In the genomic region with DNA sequence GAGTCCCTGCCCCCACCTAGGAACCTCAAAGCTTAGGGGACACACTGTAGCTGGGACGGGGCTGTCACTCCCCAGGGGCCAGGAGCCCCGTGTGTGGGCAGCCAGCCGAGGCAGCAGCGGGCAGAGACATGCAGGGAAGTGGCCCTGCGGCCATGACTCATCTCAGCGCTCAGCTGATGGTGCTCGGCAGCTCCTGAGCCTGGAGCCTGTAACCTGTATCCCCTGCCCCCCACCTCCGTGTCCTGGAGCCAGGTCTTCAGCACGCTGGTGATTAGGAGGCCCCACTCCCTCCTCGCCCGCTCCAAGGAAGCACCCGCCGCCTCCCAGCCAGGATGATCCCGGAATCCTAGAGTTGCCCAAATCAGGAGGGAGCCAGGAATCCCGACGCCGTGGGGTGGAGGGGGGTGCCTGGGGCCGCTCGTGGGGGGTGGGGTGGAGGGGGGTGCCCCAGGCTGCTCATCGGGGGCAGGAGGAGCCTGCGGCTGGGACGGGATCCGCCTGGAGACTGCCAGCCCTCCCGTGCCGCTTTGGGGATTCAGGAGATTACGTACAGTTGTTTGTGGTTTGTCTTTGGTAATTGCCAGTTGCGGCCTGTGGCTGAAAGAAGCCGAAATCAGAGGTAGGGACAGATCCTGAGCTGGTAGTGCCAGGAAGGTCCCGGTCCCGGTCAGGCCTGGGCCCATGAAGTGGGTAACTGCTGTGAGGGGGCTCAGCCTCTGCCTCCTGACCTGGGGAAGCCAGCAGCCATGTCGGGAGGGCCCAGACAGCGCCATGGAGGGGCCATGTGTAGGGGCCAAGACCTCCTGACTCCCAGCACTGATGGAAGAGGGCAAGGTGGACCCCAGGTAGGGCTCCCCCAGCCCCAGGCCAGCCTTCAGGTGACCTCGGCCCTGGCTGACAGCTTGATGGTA, we compare ENCODE assay signal across 13 cellular contexts. TPM values are rescaled to one million over a fixed set of nuclear protein-coding genes. Genes with fewer than 3 reads are reported as not detected.
DNase-seq lines count a peak whose midpoint lies in the region; ATAC-seq, FAIRE-seq and TF ChIP-seq lines count a peak whose summit lies in the region.
"Had no signal": no experiment of that assay in that cellular context is flagged by ENCODE, and none has a peak within 500 bp of the region (broad histone marks: within the 10 kb centered on the region; RNA-seq: fewer than 3 reads in every experiment).

No MANE protein-coding gene starts in this region.

- H2BK5ac ChIP-seq in mesenchymal stem cell (ENCODE audit: low read depth, low read length, poor library complexity, severe bottlenecking): no peak overlapping the region

- TF ChIP-seq CTCF in Calu3 (IDR thresholded peaks at IDR 0.05; ENCODE audit: unreplicated experiment) (no peak), GM12878 (IDR thresholded peaks at IDR 0.05 in 2 of 3, conservative IDR thresholded peaks at IDR 0.05 in 1 of 3; ENCODE audit: control insufficient read depth in 2 of 3, extremely low read depth in 1 of 3, insufficient read depth in 1 of 3, low read depth in 3 of 3, low read length in 3 of 3) (no peak), ascending aorta (IDR thresholded peaks at IDR 0.05) (no peak)

- H2BK12ac ChIP-seq in mesenchymal stem cell (ENCODE audit: low read length in 2 of 2): no peak overlapping the region

- H3K23ac ChIP-seq in mesenchymal stem cell (ENCODE audit: low read length in 2 of 2): no peak overlapping the region

- H3K27me3 ChIP-seq in GM12878 (replicated peaks in 1 of 2; ENCODE audit: control insufficient read depth in 2 of 2, insufficient read depth in 2 of 2, low read length in 1 of 2) (no peaks in the 10 kb centered on the region), mesenchymal stem cell (ENCODE audit: control insufficient read depth in 1 of 2, insufficient read depth in 1 of 2, low read length in 2 of 2) (peaks cover 4 to 43% of the 10 kb centered on the region in 2 experiments), ascending aorta (no peaks in the 10 kb centered on the region)

- no peaks in the 10 kb centered on the region for H4K20me1 ChIP-seq in GM12878 (ENCODE audit: control insufficient read depth, insufficient read depth)

- H3K9me3 ChIP-seq in GM12878 (replicated peaks; ENCODE audit: control insufficient read depth, insufficient read depth, low read length) (no peaks in the 10 kb centered on the region; the same call in 2 of the 3 replicates), mesenchymal stem cell (ENCODE audit: control insufficient read depth, low read length) (peaks cover 16% of the 10 kb centered on the region), ascending aorta (no peaks in the 10 kb centered on the region)

- no peak overlapping the region for H3K4me2 ChIP-seq in GM12878 (ENCODE audit: control insufficient read depth, insufficient read depth)
- H3K4me2 ChIP-seq in mesenchymal stem cell (ENCODE audit: low read length, poor library complexity, severe bottlenecking): no peak overlapping the region

- H3K27ac Mint-ChIP-seq in Calu3 (ENCODE audit: unreplicated experiment): no peak overlapping the region

- no peaks in the 10 kb centered on the region for H3K4me1 Mint-ChIP-seq in Calu3 (ENCODE audit: low read depth, unreplicated experiment)

- no peaks in the 10 kb centered on the region for H3K9me3 Mint-ChIP-seq in Calu3 (ENCODE audit: low read depth, unreplicated experiment)

- H3K4me3 ChIP-seq in GM12878 (no peak overlapping the region), mesenchymal stem cell (ENCODE audit: insufficient read depth in 1 of 2, low read depth in 1 of 2, low read length in 2 of 2) (no peak overlapping the region), ascending aorta (no peak overlapping the region)

- H3K4ac ChIP-seq in mesenchymal stem cell (ENCODE audit: low read depth in 1 of 2, low read length in 2 of 2): no peak overlapping the region

- intact Hi-C loops in Calu3 (cut with micrococcal nuclease; ENCODE audit: unreplicated experiment): no loop called here
- intact Hi-C loops in GM12878 (cut with micrococcal nuclease; ENCODE audit: unreplicated experiment): no loop called here
- intact Hi-C loops in ascending aorta (cut with DNase I): no loop called here

- no peak overlapping the region for H3K14ac ChIP-seq in mesenchymal stem cell (ENCODE audit: low read length in 2 of 2)

- H3K4me3 Mint-ChIP-seq in Calu3 (ENCODE audit: low read depth, unreplicated experiment): no peak overlapping the region

- no peak for TF ChIP-seq EP300 in GM12878 (IDR thresholded peaks at IDR 0.05; ENCODE audit: borderline replicate concordance in 1 of 2, control insufficient read depth in 1 of 2, low read depth in 2 of 2, low read length in 2 of 2)

- SMC1A ChIA-PET in GM12878 (lab: Charles Lee; ENCODE audit: uncharacterized antibody, unreplicated experiment): no interaction called here

- H3K4me1 ChIP-seq in GM12878 (ENCODE audit: control insufficient read depth, insufficient read depth, low read length) (no peaks in the 10 kb centered on the region), mesenchymal stem cell (ENCODE audit: control insufficient read depth, insufficient read depth, low read depth, low read length) (peaks cover 7% of the 10 kb centered on the region), ascending aorta (no peaks in the 10 kb centered on the region)

- WGBS in GM12878 (ENCODE audit: insufficient coverage, insufficient replicate concordance, low lambda C conversion rate, missing lambda C conversion rate): 27% methylated on average over 25 of the region's 33 CpGs
- WGBS in mesenchymal stem cell: 67% methylated on average over 33 of the region's 33 CpGs

- no peak for FAIRE-seq in GM12878 (lab: Jason Lieb, UNC)
- FAIRE-seq: islet of Langerhans had no signal

- H4K8ac ChIP-seq in mesenchymal stem cell (ENCODE audit: low read length): no peak overlapping the region

- H3K27ac ChIP-seq in GM12878 (ENCODE audit: control insufficient read depth, insufficient read depth) (no peak overlapping the region), mesenchymal stem cell (ENCODE audit: low read length, poor library complexity, severe bottlenecking) (no peak overlapping the region), ascending aorta (no peak overlapping the region)

- no peak overlapping the region for H4K91ac ChIP-seq in mesenchymal stem cell (ENCODE audit: low read length)

- no peak overlapping the region for H3K18ac ChIP-seq in mesenchymal stem cell (ENCODE audit: low read depth in 1 of 2, low read length in 2 of 2)

- H3K36me3 Mint-ChIP-seq in Calu3 (ENCODE audit: insufficient read depth, unreplicated experiment): peaks cover 8% of the 10 kb centered on the region

- BruUV-seq in Calu3 (replicated peaks; lab: Mats Ljungman, UMichigan): no TSS peak
- BruUV-seq in GM12878 (replicated peaks; lab: Mats Ljungman, UMichigan): no TSS peak

- no peak overlapping the region for H2AK5ac ChIP-seq in mesenchymal stem cell (ENCODE audit: low read length, severe bottlenecking)

- no peak overlapping the region for H3K9ac ChIP-seq in GM12878 (ENCODE audit: control insufficient read depth, insufficient read depth, low read length)
- H3K9ac ChIP-seq in mesenchymal stem cell (ENCODE audit: low read length): no peak overlapping the region

- H3K36me3 ChIP-seq in GM12878 (ENCODE audit: control insufficient read depth in 2 of 2, insufficient read depth in 2 of 2, low read length in 1 of 2) (no peaks in the 10 kb centered on the region), mesenchymal stem cell (ENCODE audit: control insufficient read depth in 1 of 2, insufficient read depth in 2 of 2, low read depth in 1 of 2, low read length in 2 of 2) (no peaks in the 10 kb centered on the region), ascending aorta (no peaks in the 10 kb centered on the region)

- DNase-seq in Calu3 (peak; percentile 62), MV-4-11 (lab: John Stamatoyannopoulos, UW) (peak; percentile 55), GM12878 (ENCODE audit: low read depth, low spot score) (no peak), mesenchymal stem cell (no peak), SHP77 treated with DMSO at 0.1 percent for 48 hours (lab: John Stamatoyannopoulos, UW) (no peak), ascending aorta (ENCODE audit: low spot score in 2 of 2) (no peak), NCI-H1930 (lab: John Stamatoyannopoulos, UW) (no peak), GM03348 (ENCODE audit: low spot score) (no peak)
- DNase-seq: NCI-H1694; stimulated activated CD4-positive, alpha-beta T cell treated with anti-CD3 and anti-CD28 coated beads, Interleukin-12 subunit alpha, Interleukin-12 subunit beta, amount 100 ng/mL, for 4 hours had no signal

- H2AFZ ChIP-seq in GM12878 (ENCODE audit: control insufficient read depth, low read depth, low read length): no peak overlapping the region
- H2AFZ ChIP-seq in mesenchymal stem cell (ENCODE audit: low read depth, low read length): no peak overlapping the region

- ATAC-seq in GM12878: 0 out of 3 replicates have a peak, but pooled peaks have one; percentile 19

- no peak overlapping the region for H2BK120ac ChIP-seq in mesenchymal stem cell (ENCODE audit: low read depth, low read length)

- in situ Hi-C loops in GM12878 (cut with MboI): no loop called here

- RAD21 ChIA-PET in GM12878 (lab: Charles Lee; ENCODE audit: unreplicated experiment): no interaction called here

- peak overlapping the region; percentile 13 for H2BK15ac ChIP-seq in mesenchymal stem cell (ENCODE audit: low read depth, poor library complexity, severe bottlenecking)

- CTCF ChIA-PET in Calu3 (lab: Charles Lee): interaction anchor here (0.8 to 1.0 kb wide), 3 partner anchors 9 to 317 kb away, joined by 3 to 9 read pairs (median 4); no protein-coding TSS in a partner anchor
- CTCF ChIA-PET in GM12878 (lab: Yijun Ruan, JAX): no interaction called here

- no peaks in the 10 kb centered on the region for H3K79me2 ChIP-seq in GM12878 (ENCODE audit: control insufficient read depth, insufficient read depth, low read length)

- POLR2A ChIA-PET in GM12878 (lab: Charles Lee): no interaction called here

- no peak for TF ChIP-seq RAD21 in GM12878 (IDR thresholded peaks at IDR 0.05; ENCODE audit: insufficient read depth, low read depth, low read length)

- peaks cover 43% of the 10 kb centered on the region for H3K27me3 Mint-ChIP-seq in Calu3 (ENCODE audit: unreplicated experiment)

- TF ChIP-seq POLR2A in GM12878 (IDR thresholded peaks at IDR 0.05; ENCODE audit: low read depth, low read length): no peak

- H3K79me1 ChIP-seq in mesenchymal stem cell (replicated peaks; ENCODE audit: low read length, poor library complexity, severe bottlenecking): no peaks in the 10 kb centered on the region

RNA-seq across cellular contexts. Expression of a gene that starts 35.3 kb away (rescaled TPM):
- total RNA-seq in Calu3 (2022) (not detected in 2 replicates), GM12878 (2014; rRNA removed) (not detected in 2 replicates), GM12878 (2014; rRNA removed; fragmentation: Illumina TruSeq; extraction: Trizol) (not detected in 2 replicates), GM12878 (2021) (not detected in 2 replicates), ascending aorta (not detected)
- not detected in 2 replicates for total RNA-seq in GM12878 (2013; cell fraction: nucleolus; rRNA removed)
- not detected for polyA plus RNA-seq in GM12878 (2011; ENCODE audit: low read depth)
- polyA plus RNA-seq in GM12878 (2011; rRNA removed) (not detected in 2 replicates), GM12878 (2014; fragmentation: Illumina TruSeq; extraction: Trizol) (not detected in 2 replicates), GM12878 (2014; fragmentation: Nextera tagmentation; extraction: Ambion mirVana) (not detected), GM12878 (2014; rRNA removed) (not detected in 2 replicates), GM12878 (2016; fragmentation: Nextera tagmentation; extraction: Ambion mirVana) (not detected)
- polyA plus RNA-seq in GM12878 (2011; cell fraction: cytosol; rRNA removed): not detected in 2 replicates
- not detected in 2 replicates for polyA plus RNA-seq in GM12878 (2011; cell fraction: nucleus; rRNA removed)
- polyA plus RNA-seq in GM12878 (2012): 0.15 TPM in 1 of 2 replicates, not detected in the other
- not detected in 2 replicates for polyA minus RNA-seq in GM12878 (2011; rRNA and poly(A)+ RNA removed)
- polyA minus RNA-seq in GM12878 (2011; cell fraction: cytosol; rRNA and poly(A)+ RNA removed): not detected in 2 replicates
- not detected in 2 replicates for polyA minus RNA-seq in GM12878 (2011; cell fraction: nucleus; rRNA and poly(A)+ RNA removed)
- not detected for polyA plus RNA-seq in mesenchymal stem cell (2013, experiment 1 of 2)
- not detected for polyA plus RNA-seq in mesenchymal stem cell (2013, experiment 2 of 2)
- total RNA-seq: epithelial cell of proximal tubule had no signal
- polyA plus RNA-seq: neural cell had no signal

RNA-seq across cellular contexts. Expression of a gene that starts 55.7 kb away (rescaled TPM):
- total RNA-seq in Calu3 (2022) (0.92 and 1.2 TPM in 2 replicates), GM12878 (2014; rRNA removed) (not detected in 2 replicates), GM12878 (2014; rRNA removed; fragmentation: Illumina TruSeq; extraction: Trizol) (not detected in 2 replicates), GM12878 (2021) (not detected in 2 replicates), ascending aorta (18.9 TPM)
- total RNA-seq in GM12878 (2013; cell fraction: nucleolus; rRNA removed): not detected in 2 replicates
- not detected for polyA plus RNA-seq in GM12878 (2011; ENCODE audit: low read depth)
- polyA plus RNA-seq in GM12878 (2011; rRNA removed) (not detected in 2 replicates), GM12878 (2014; fragmentation: Illumina TruSeq; extraction: Trizol) (not detected in 2 replicates), GM12878 (2014; fragmentation: Nextera tagmentation; extraction: Ambion mirVana) (not detected), GM12878 (2014; rRNA removed) (not detected in 2 replicates), GM12878 (2016; fragmentation: Nextera tagmentation; extraction: Ambion mirVana) (not detected)
- not detected in 2 replicates for polyA plus RNA-seq in GM12878 (2011; cell fraction: cytosol; rRNA removed)
- not detected in 2 replicates for polyA plus RNA-seq in GM12878 (2011; cell fraction: nucleus; rRNA removed)
- polyA plus RNA-seq in GM12878 (2012): 0.11 TPM in 2 replicates
- polyA minus RNA-seq in GM12878 (2011; rRNA and poly(A)+ RNA removed): not detected in 2 replicates
- polyA minus RNA-seq in GM12878 (2011; cell fraction: cytosol; rRNA and poly(A)+ RNA removed): not detected in 2 replicates
- polyA minus RNA-seq in GM12878 (2011; cell fraction: nucleus; rRNA and poly(A)+ RNA removed): not detected in 2 replicates
- polyA plus RNA-seq in mesenchymal stem cell (2013, experiment 1 of 2): 0.15 TPM
- polyA plus RNA-seq in mesenchymal stem cell (2013, experiment 2 of 2): 0.08 TPM
- total RNA-seq: epithelial cell of proximal tubule had no signal

RNA-seq across cellular contexts. Expression of a gene that starts 58.8 kb away (rescaled TPM):
- total RNA-seq in Calu3 (2022): not detected in 2 replicates
- total RNA-seq in GM12878 (2013; cell fraction: nucleolus; rRNA removed): not detected in 2 replicates
- total RNA-seq in GM12878 (2014; rRNA removed): not detected in 2 replicates
- total RNA-seq in GM12878 (2014; rRNA removed; fragmentation: Illumina TruSeq; extraction: Trizol): not detected in 2 replicates
- not detected in 2 replicates for total RNA-seq in GM12878 (2021)
- not detected for polyA plus RNA-seq in GM12878 (2011; ENCODE audit: low read depth)
- not detected in 2 replicates for polyA plus RNA-seq in GM12878 (2011; rRNA removed)
- polyA plus RNA-seq in GM12878 (2011; cell fraction: cytosol; rRNA removed): not detected in 2 replicates
- polyA plus RNA-seq in GM12878 (2011; cell fraction: nucleus; rRNA removed): not detected in 2 replicates
- polyA plus RNA-seq in GM12878 (2012): not detected in 2 replicates
- not detected in 2 replicates for polyA plus RNA-seq in GM12878 (2014; fragmentation: Illumina TruSeq; extraction: Trizol)
- polyA plus RNA-seq in GM12878 (2014; fragmentation: Nextera tagmentation; extraction: Ambion mirVana): not detected
- not detected in 2 replicates for polyA plus RNA-seq in GM12878 (2014; rRNA removed)
- not detected for polyA plus RNA-seq in GM12878 (2016; fragmentation: Nextera tagmentation; extraction: Ambion mirVana)
- polyA minus RNA-seq in GM12878 (2011; rRNA and poly(A)+ RNA removed): not detected in 2 replicates
- not detected in 2 replicates for polyA minus RNA-seq in GM12878 (2011; cell fraction: cytosol; rRNA and poly(A)+ RNA removed)
- not detected in 2 replicates for polyA minus RNA-seq in GM12878 (2011; cell fraction: nucleus; rRNA and poly(A)+ RNA removed)
- not detected for polyA plus RNA-seq in mesenchymal stem cell (2013, experiment 1 of 2)
- polyA plus RNA-seq in mesenchymal stem cell (2013, experiment 2 of 2): not detected
- total RNA-seq in ascending aorta: not detected
- total RNA-seq: epithelial cell of proximal tubule had no signal

Comparison
In these comparisons a context has a peak if more than half of its experiments do, and no peak if none do; other contexts are left out.
1. DNase-seq: peak in Calu3 (single experiment) and MV-4-11 (single experiment); none in GM12878 (single experiment), mesenchymal stem cell (single experiment), SHP77 treated with DMSO at 0.1 percent for 48 hours (single experiment), ascending aorta (0 of 2), NCI-H1930 (0 of 2) and GM03348 (single experiment).